8 cellular contexts compared by ENCODE assay signal in the genomic region with DNA sequence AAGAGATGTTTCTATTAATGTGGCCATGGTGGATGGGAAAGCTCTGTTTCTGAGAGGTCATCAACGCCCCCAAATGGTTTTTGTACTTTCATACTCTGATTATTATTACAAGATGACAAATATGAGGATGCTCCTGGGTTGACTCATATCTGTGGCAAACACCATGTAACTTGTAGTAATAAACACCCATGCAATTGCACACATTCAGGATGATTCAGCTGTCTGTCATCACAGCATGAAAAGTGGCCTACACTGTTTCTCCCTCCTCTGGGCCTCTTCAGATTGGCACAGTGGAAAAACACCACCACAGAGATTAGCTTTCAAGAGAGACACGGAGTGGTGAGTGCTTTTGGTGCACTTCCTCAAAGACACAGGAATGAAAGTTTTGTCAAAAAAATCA.
A peak's percentile ranks its signal among the peaks of the same experiment; 100 is the strongest.
DNase-seq lines count a peak whose midpoint lies in the region; ATAC-seq and TF ChIP-seq lines count a peak whose summit lies in the region.

No MANE protein-coding gene starts in this region.

- ATAC-seq in HG02623 (IDR thresholded peaks at IDR 0.05; ENCODE audit: unreplicated experiment) (peak; percentile 70), SK-N-SH treated with all-trans-retinoic acid at 6 μM for 48 hours (peak; percentile 70), left lobe of liver (no peak)

- peak; percentile 96 for DNase-seq in EL
- peak; percentile 86 for DNase-seq in kidney glomerular epithelial cell (lab: John Stamatoyannopoulos, UW)
- DNase-seq in NCI-H524 treated with DMSO at 0.1 percent for 48 hours (lab: John Stamatoyannopoulos, UW), result no peak
- DNase-seq in left lobe of liver (ENCODE audit: low spot score), result no peak
- no peak for DNase-seq in ureter (ENCODE audit: low spot score)
- no peak for DNase-seq in NCI-H526 treated with DMSO at 0.1 percent for 48 hours (lab: John Stamatoyannopoulos, UW)

TF ChIP-seq in SK-N-SH treated with all-trans-retinoic acid at 6 μM for 48 hours, 23 proteins besides CTCF, POLR2A, EP300 and RAD21:
- TF ChIP-seq, protein P1, sequence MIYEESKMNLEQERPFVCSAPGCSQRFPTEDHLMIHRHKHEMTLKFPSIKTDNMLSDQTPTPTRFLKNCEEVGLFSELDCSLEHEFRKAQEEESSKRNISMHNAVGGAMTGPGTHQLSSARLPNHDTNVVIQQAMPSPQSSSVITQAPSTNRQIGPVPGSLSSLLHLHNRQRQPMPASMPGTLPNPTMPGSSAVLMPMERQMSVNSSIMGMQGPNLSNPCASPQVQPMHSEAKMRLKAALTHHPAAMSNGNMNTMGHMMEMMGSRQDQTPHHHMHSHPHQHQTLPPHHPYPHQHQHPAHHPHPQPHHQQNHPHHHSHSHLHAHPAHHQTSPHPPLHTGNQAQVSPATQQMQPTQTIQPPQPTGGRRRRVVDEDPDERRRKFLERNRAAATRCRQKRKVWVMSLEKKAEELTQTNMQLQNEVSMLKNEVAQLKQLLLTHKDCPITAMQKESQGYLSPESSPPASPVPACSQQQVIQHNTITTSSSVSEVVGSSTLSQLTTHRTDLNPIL (CRISPR knock-in tag; IDR thresholded peaks at IDR 0.05; ENCODE audit: low read depth), result no peak
- no peak for TF ChIP-seq ZNF565 (CRISPR knock-in tag; conservative IDR thresholded peaks at IDR 0.05; ENCODE audit: low read depth)
- TF ChIP-seq ZFP3 (CRISPR knock-in tag; IDR thresholded peaks at IDR 0.05), result no peak
- TF ChIP-seq ESRRG (CRISPR knock-in tag; IDR thresholded peaks at IDR 0.05), result no peak
- no peak for TF ChIP-seq TCF4 (CRISPR knock-in tag; IDR thresholded peaks at IDR 0.05; ENCODE audit: borderline replicate concordance)
- no peak for TF ChIP-seq OSR1 (CRISPR knock-in tag; IDR thresholded peaks at IDR 0.05)
- TF ChIP-seq, protein P2, sequence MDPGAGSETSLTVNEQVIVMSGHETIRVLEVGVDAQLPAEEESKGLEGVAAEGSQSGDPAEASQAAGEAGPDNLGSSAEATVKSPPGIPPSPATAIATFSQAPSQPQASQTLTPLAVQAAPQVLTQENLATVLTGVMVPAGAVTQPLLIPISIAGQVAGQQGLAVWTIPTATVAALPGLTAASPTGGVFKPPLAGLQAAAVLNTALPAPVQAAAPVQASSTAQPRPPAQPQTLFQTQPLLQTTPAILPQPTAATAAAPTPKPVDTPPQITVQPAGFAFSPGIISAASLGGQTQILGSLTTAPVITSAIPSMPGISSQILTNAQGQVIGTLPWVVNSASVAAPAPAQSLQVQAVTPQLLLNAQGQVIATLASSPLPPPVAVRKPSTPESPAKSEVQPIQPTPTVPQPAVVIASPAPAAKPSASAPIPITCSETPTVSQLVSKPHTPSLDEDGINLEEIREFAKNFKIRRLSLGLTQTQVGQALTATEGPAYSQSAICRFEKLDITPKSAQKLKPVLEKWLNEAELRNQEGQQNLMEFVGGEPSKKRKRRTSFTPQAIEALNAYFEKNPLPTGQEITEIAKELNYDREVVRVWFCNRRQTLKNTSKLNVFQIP (CRISPR knock-in tag; IDR thresholded peaks at IDR 0.05; ENCODE audit: borderline replicate concordance, low read depth), result no peak
- no peak for TF ChIP-seq TOX (CRISPR knock-in tag; IDR thresholded peaks at IDR 0.05; ENCODE audit: borderline replicate concordance)
- no peak for TF ChIP-seq RARB (CRISPR knock-in tag; IDR thresholded peaks at IDR 0.05)
- TF ChIP-seq SNAI2 (CRISPR knock-in tag; IDR thresholded peaks at IDR 0.05), result no peak
- TF ChIP-seq CSRNP3 (CRISPR knock-in tag; IDR thresholded peaks at IDR 0.05), result no peak
- TF ChIP-seq, protein P3, sequence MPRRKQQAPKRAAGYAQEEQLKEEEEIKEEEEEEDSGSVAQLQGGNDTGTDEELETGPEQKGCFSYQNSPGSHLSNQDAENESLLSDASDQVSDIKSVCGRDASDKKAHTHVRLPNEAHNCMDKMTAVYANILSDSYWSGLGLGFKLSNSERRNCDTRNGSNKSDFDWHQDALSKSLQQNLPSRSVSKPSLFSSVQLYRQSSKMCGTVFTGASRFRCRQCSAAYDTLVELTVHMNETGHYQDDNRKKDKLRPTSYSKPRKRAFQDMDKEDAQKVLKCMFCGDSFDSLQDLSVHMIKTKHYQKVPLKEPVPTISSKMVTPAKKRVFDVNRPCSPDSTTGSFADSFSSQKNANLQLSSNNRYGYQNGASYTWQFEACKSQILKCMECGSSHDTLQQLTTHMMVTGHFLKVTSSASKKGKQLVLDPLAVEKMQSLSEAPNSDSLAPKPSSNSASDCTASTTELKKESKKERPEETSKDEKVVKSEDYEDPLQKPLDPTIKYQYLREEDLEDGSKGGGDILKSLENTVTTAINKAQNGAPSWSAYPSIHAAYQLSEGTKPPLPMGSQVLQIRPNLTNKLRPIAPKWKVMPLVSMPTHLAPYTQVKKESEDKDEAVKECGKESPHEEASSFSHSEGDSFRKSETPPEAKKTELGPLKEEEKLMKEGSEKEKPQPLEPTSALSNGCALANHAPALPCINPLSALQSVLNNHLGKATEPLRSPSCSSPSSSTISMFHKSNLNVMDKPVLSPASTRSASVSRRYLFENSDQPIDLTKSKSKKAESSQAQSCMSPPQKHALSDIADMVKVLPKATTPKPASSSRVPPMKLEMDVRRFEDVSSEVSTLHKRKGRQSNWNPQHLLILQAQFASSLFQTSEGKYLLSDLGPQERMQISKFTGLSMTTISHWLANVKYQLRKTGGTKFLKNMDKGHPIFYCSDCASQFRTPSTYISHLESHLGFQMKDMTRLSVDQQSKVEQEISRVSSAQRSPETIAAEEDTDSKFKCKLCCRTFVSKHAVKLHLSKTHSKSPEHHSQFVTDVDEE (CRISPR knock-in tag; IDR thresholded peaks at IDR 0.05), result no peak
- no peak for TF ChIP-seq ZFP30 (CRISPR knock-in tag; IDR thresholded peaks at IDR 0.05)
- no peak for TF ChIP-seq ISL1 (CRISPR knock-in tag; IDR thresholded peaks at IDR 0.05)
- TF ChIP-seq BACH2 (CRISPR knock-in tag; IDR thresholded peaks at IDR 0.05; ENCODE audit: borderline replicate concordance), result no peak
- no peak for TF ChIP-seq ZC3H10 (CRISPR knock-in tag; IDR thresholded peaks at IDR 0.05)

Comparison
In these comparisons a context has a peak if more than half of its experiments do, and no peak if none do; other contexts are left out.
1. DNase-seq: peak in EL (single experiment) and kidney glomerular epithelial cell (single experiment); none in NCI-H524 treated with DMSO at 0.1 percent for 48 hours (single experiment), left lobe of liver (single experiment), ureter (single experiment) and NCI-H526 treated with DMSO at 0.1 percent for 48 hours (single experiment).